ENCODE assay signal across 9 cellular contexts in the genomic region with DNA sequence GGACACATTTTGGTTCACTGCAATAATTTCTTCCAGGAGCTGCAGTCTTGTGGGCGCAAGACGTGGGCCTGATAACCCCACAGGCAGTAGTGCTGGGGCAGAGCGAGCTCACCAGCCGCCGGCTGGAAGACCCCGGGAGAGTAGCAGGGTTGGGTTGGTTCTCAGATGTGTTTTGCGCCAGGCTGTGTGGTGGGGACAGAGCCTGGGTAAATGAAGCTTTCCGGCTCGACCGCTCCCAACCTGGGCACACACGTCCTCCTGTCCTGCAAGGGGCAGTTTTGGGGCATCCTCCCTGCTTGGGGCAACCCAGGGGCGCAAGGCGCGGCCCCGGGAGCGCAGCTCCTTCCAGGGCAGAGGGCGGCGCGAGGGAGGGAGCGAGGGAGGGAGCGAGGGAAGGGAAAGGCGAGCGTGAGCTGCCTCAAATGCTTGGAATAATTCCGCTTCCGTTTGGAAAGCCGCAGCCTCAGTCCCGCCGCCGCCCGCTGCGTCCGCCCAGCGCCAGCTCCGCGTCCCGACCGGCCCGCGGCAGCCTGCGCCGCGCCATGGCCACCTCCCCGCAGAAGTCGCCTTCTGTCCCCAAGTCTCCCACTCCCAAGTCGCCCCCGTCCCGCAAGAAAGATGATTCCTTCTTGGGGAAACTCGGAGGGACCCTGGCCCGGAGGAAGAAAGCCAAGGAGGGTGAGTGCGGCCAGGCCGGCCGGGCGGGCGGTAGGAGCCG. TPM values are rescaled to one million over a fixed set of nuclear protein-coding genes. Genes with fewer than 3 reads are reported as not detected.
DNase-seq lines count a peak whose midpoint lies in the region; ATAC-seq and TF ChIP-seq lines count a peak whose summit lies in the region.
"Had no signal": no experiment of that assay in that cellular context is flagged by ENCODE, and none has a peak within 500 bp of the region (broad histone marks: within the 10 kb centered on the region; RNA-seq: fewer than 3 reads in every experiment).

A gene with protein sequence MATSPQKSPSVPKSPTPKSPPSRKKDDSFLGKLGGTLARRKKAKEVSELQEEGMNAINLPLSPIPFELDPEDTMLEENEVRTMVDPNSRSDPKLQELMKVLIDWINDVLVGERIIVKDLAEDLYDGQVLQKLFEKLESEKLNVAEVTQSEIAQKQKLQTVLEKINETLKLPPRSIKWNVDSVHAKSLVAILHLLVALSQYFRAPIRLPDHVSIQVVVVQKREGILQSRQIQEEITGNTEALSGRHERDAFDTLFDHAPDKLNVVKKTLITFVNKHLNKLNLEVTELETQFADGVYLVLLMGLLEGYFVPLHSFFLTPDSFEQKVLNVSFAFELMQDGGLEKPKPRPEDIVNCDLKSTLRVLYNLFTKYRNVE (plus strand): TSS at position 466 of the 718 bp plus-strand sequence. CDS start 77 bp downstream, at position 543.

- no peak within 1 kb of the TSS for H3K27ac Mint-ChIP-seq in T-helper 2 cell treated with Interferon-gamma antibody and Interleukin-4, amounts not matched to agents 5 μg/mL and 100 μg/mL, for 36 hours
- peak within 1 kb of the TSS; percentile 61 for H3K27ac Mint-ChIP-seq in T-helper 17 cell

- no peaks in the 10 kb centered on the region for H3K36me3 Mint-ChIP-seq in T-helper 2 cell treated with Interferon-gamma antibody and Interleukin-4, amounts not matched to agents 5 μg/mL and 100 μg/mL, for 36 hours (ENCODE audit: low read depth)
- H3K36me3 Mint-ChIP-seq in T-helper 17 cell (ENCODE audit: low read depth) = no peaks in the 10 kb centered on the region

- peaks cover 70% of the 10 kb centered on the region for H3K27me3 Mint-ChIP-seq in T-helper 2 cell treated with Interferon-gamma antibody and Interleukin-4, amounts not matched to agents 5 μg/mL and 100 μg/mL, for 36 hours (ENCODE audit: low read depth)
- H3K27me3 Mint-ChIP-seq in T-helper 17 cell = peaks cover 8% of the 10 kb centered on the region

- peak; percentile 25 for ATAC-seq in T-helper 17 cell
- ATAC-seq in esophagus mucosa = peak; percentile 59

- H3K9me3 Mint-ChIP-seq in T-helper 2 cell treated with Interferon-gamma antibody and Interleukin-4, amounts not matched to agents 5 μg/mL and 100 μg/mL, for 36 hours = no peaks in the 10 kb centered on the region

- H3K9me3 ChIP-seq in T-helper 17 cell (ENCODE audit: control insufficient read depth, low read length, poor library complexity, severe bottlenecking) = no peaks in the 10 kb centered on the region

- no peak for TF ChIP-seq POLR2A in erythroblast (IDR thresholded peaks at IDR 0.05; ENCODE audit: low read length)

- no peaks in the 10 kb centered on the region for H3K4me1 Mint-ChIP-seq in T-helper 2 cell treated with Interferon-gamma antibody and Interleukin-4, amounts not matched to agents 5 μg/mL and 100 μg/mL, for 36 hours (ENCODE audit: low read depth)
- peaks cover 6% of the 10 kb centered on the region for H3K4me1 Mint-ChIP-seq in T-helper 17 cell

- H3K4me3 Mint-ChIP-seq in T-helper 2 cell treated with Interferon-gamma antibody and Interleukin-4, amounts not matched to agents 5 μg/mL and 100 μg/mL, for 36 hours = peak within 1 kb of the TSS; percentile 73
- H3K4me3 Mint-ChIP-seq in T-helper 17 cell = peak within 1 kb of the TSS; percentile 87

- DNase-seq in T-helper 2 cell treated with Interferon-gamma antibody and Interleukin-4, amounts not matched to agents 5 μg/mL and 100 μg/mL, for 36 hours (ENCODE audit: low spot score) = no peak
- DNase-seq in T-helper 2 cell (no peak), T-helper 17 cell (no peak), mucosa of gallbladder (ENCODE audit: low spot score) (peak; percentile 61), NCI-H345 (lab: John Stamatoyannopoulos, UW) (no peak), erythroblast (lab: John Stamatoyannopoulos, UW) (no peak)
- DNase-seq in central memory CD4-positive, alpha-beta T cell = no peak
- DNase-seq: DND-41 had no signal

RNA-seq across cellular contexts. Expression of the gene that starts here (rescaled TPM):
- total RNA-seq in T-helper 17 cell = 1 to 10 TPM in 1 of 2 donors, under 1 TPM in 1; 0.16 to 1.8 TPM
- total RNA-seq in esophagus mucosa = 28.9 TPM
- 105 TPM for total RNA-seq in mucosa of gallbladder

Comparison
In these comparisons a context has a peak if more than half of its experiments do, and no peak if none do; other contexts are left out.
1. RNA of the gene that starts here (total RNA-seq): 105 TPM in mucosa of gallbladder (single experiment) and 28.9 TPM in esophagus mucosa (single experiment); 0.16 to 1.8 TPM in T-helper 17 cell; every median in the first group is over 10 times any median in the second.